In the genomic region with DNA sequence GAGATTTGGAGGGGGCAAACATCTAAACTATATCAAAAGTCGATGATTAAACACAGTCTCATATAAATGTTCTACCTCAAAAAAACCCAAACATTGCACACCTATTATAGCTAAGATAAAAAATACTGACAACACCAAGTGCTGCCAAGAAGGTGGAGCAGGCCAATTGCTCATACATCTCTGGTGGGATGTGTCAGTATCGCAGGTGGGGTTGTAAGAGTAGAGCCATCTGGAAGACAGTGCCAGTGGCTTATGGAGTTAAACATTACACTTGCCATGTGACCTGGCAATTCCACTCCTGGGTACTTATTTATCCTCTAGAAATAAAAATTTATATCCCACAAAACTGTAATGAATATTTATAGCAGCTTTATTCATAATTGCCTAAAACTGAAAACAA, we compare ENCODE assay signal across 19 cellular contexts.
DNase-seq lines count a peak whose midpoint lies in the region; ATAC-seq and TF ChIP-seq lines count a peak whose summit lies in the region.
"Had no signal": no experiment of that assay in that cellular context is flagged by ENCODE, and none has a peak within 500 bp of the region (broad histone marks: within the 10 kb centered on the region; RNA-seq: fewer than 3 reads in every experiment).

No MANE protein-coding gene starts in this region.

- DNase-seq in ACHN (peak; percentile 54), T-helper 17 cell (no peak), mucosa of descending colon (no peak), NCI-H446 treated with DMSO at 0.1 percent for 48 hours (lab: John Stamatoyannopoulos, UW) (no peak)
- DNase-seq: C1 segment of cervical spinal cord; CD4-positive, CD25-positive, alpha-beta regulatory T cell; CD8-positive, alpha-beta memory T cell; COR-L47; DMS 273 treated with DMSO at 0.1 percent for 48 hours; DMS53; DND-41; EL; HCEC 1CT had no signal

- H3K9ac ChIP-seq in BLaER1 treated with 17β-estradiol and CSF1 and Interleukin-3, amounts not matched to agents 10 nM and 100 nM, result no peak overlapping the region

- H3K4me3 ChIP-seq in BLaER1 treated with 17β-estradiol and CSF1 and Interleukin-3, amounts not matched to agents 10 nM and 100 nM, result no peak overlapping the region
- H3K4me3 ChIP-seq in mucosa of descending colon (no peak overlapping the region), gastroesophageal sphincter (no peak overlapping the region)
- H3K4me3 ChIP-seq: GM12878, GM23338, K562 had no signal

- H3K4me3 Mint-ChIP-seq in T-helper 17 cell, result no peak overlapping the region
- H3K4me3 Mint-ChIP-seq: CD4-positive, CD25-positive, alpha-beta regulatory T cell; CD8-positive, alpha-beta memory T cell; GM23338 had no signal

- peaks cover 0 to 29% (median 0%) of the 10 kb centered on the region in 11 experiments; a peak in 6 of 22 replicates for H3K36me3 ChIP-seq in BLaER1 treated with 17β-estradiol and CSF1 and Interleukin-3, amounts not matched to agents 10 nM and 100 nM
- H3K36me3 ChIP-seq in mucosa of descending colon (ENCODE audit: low read depth) (no peaks in the 10 kb centered on the region), gastroesophageal sphincter (no peaks in the 10 kb centered on the region)

- TF ChIP-seq POLR2A in gastroesophageal sphincter (IDR thresholded peaks at IDR 0.05), result no peak

- peaks cover 0 to 8% (median 0%) of the 10 kb centered on the region in 11 experiments; a peak in 3 of 22 replicates for H4K20me1 ChIP-seq in BLaER1 treated with 17β-estradiol and CSF1 and Interleukin-3, amounts not matched to agents 10 nM and 100 nM

- H3K27ac ChIP-seq in BLaER1 treated with 17β-estradiol and CSF1 and Interleukin-3, amounts not matched to agents 10 nM and 100 nM, result no peak overlapping the region
- H3K27ac ChIP-seq in gastroesophageal sphincter, result no peak overlapping the region

- peaks cover 6% of the 10 kb centered on the region for H3K36me3 Mint-ChIP-seq in T-helper 17 cell (ENCODE audit: low read depth)
- H3K36me3 Mint-ChIP-seq: CD4-positive, CD25-positive, alpha-beta regulatory T cell; CD8-positive, alpha-beta memory T cell had no signal

- ATAC-seq in T-helper 17 cell, result no peak
- ATAC-seq in mucosa of descending colon, result peak; percentile 28
- ATAC-seq in esophagus mucosa, result no peak
- no peak for ATAC-seq in gastroesophageal sphincter
- ATAC-seq: GM12878, GM23338, K562 had no signal

- peak overlapping the region; percentile 4 for H3K27ac Mint-ChIP-seq in T-helper 17 cell
- H3K27ac Mint-ChIP-seq: CD4-positive, CD25-positive, alpha-beta regulatory T cell; CD8-positive, alpha-beta memory T cell; GM23338 had no signal

- H3K4me2 ChIP-seq in BLaER1 treated with 17β-estradiol and CSF1 and Interleukin-3, amounts not matched to agents 10 nM and 100 nM, result peak overlapping the region in 9 of 11 experiments; percentile 10 to 70 (median 63); a peak in 15 of 22 replicates
- H3K4me2 ChIP-seq: GM23338 had no signal

- H3K27me3 ChIP-seq in BLaER1 treated with 17β-estradiol and CSF1 and Interleukin-3, amounts not matched to agents 10 nM and 100 nM, result no peaks in the 10 kb centered on the region
- H3K27me3 ChIP-seq in gastroesophageal sphincter, result no peaks in the 10 kb centered on the region

- no peaks in the 10 kb centered on the region for H3K9me3 ChIP-seq in BLaER1 treated with 17β-estradiol and CSF1 and Interleukin-3, amounts not matched to agents 10 nM and 100 nM (replicated peaks in 1 of 11)
- H3K9me3 ChIP-seq in T-helper 17 cell (ENCODE audit: control insufficient read depth, low read length, poor library complexity, severe bottlenecking) (no peaks in the 10 kb centered on the region), mucosa of descending colon (no peaks in the 10 kb centered on the region), gastroesophageal sphincter (no peaks in the 10 kb centered on the region)

- in situ Hi-C loops in ACHN (cut with HindIII; ENCODE audit: low pct_ligation_motif_present, low pct_unique_long_range_greater_than_20kb, low sequenced_read_pairs), result no loop called here

- H3K4me1 ChIP-seq in BLaER1 treated with 17β-estradiol and CSF1 and Interleukin-3, amounts not matched to agents 10 nM and 100 nM, result peaks cover 23 to 40% (median 28%) of the 10 kb centered on the region in 10 experiments
- H3K4me1 ChIP-seq in mucosa of descending colon (ENCODE audit: low read depth), result no peaks in the 10 kb centered on the region
- H3K4me1 ChIP-seq in gastroesophageal sphincter, result peaks cover 0 to 2% (median 0%) of the 10 kb centered on the region in 3 donors

- peaks cover 23% of the 10 kb centered on the region for H3K4me1 Mint-ChIP-seq in T-helper 17 cell

- intact Hi-C loops in mucosa of descending colon (cut with DNase I, micrococcal nuclease), result no loop called here

- TF ChIP-seq CTCF in mucosa of descending colon (IDR thresholded peaks at IDR 0.05) (no peak), gastroesophageal sphincter (IDR thresholded peaks at IDR 0.05) (no peak)

- H3K27me3 Mint-ChIP-seq in T-helper 17 cell, result no peaks in the 10 kb centered on the region
- H3K27me3 Mint-ChIP-seq: CD4-positive, CD25-positive, alpha-beta regulatory T cell had no signal

- 73 to 100% methylated on average over 2 of the region's 2 CpGs for WGBS in gastroesophageal sphincter (ENCODE audit: low coverage in 1 of 2), 2 donors

- no peak for TF ChIP-seq EP300 in gastroesophageal sphincter (IDR thresholded peaks at IDR 0.05)
